In the genomic region with DNA sequence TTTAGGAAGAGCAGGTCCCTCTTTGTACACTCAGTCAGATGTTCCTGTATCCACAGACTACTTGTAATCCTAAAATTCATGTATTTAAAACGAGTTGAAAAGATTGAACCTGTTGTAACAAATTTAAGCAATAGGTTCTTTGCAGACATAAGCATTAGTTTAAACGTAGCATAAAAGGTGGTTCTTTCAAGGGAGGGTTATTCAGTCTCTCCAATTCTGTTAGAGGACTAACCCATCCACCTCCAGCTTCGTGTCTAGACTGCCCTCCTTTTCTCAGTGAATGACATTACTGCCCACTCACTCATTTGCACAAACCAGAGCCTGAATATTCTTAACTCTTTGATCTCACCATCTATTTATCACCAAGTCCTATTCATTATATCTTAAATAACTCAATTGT, we compare ENCODE assay signal across 11 cellular contexts. TPM values are rescaled to one million over a fixed set of nuclear protein-coding genes. Genes with fewer than 3 reads are reported as not detected.
DNase-seq lines count a peak whose midpoint lies in the region; ATAC-seq, FAIRE-seq and TF ChIP-seq lines count a peak whose summit lies in the region.
"Not testable (repeated sequence)": the region's sequence is repeated elsewhere in the genome, so short reads cannot be mapped to it uniquely, and the experiment has no call there.
"Had no signal": no experiment of that assay in that cellular context is flagged by ENCODE, and none has a peak within 500 bp of the region (broad histone marks: within the 10 kb centered on the region; RNA-seq: fewer than 3 reads in every experiment).

No MANE protein-coding gene starts in this region.

- not testable (repeated sequence) for H3K27ac ChIP-seq in A673 (ENCODE audit: low read depth, low read length, poor library complexity, severe bottlenecking); HepG2 (ENCODE audit: extremely low read length, insufficient read depth, low read length)
- H3K27ac ChIP-seq in esophagus squamous epithelium = peak overlapping the region in 1 of 4 donors; percentile 60

- peak; percentile 12 for ATAC-seq in GM18907 (IDR thresholded peaks at IDR 0.05; ENCODE audit: unreplicated experiment)
- peak; percentile 64 for ATAC-seq in HepG2

- 0 to 7% methylated on average over 1 to 3 of the region's 3 CpGs for WGBS in esophagus squamous epithelium, 2 donors
- 0% methylated on average over 3 of the region's 3 CpGs for WGBS in HepG2 (ENCODE audit: low lambda C conversion rate)

- H3K36me3 ChIP-seq in A673 (ENCODE audit: insufficient read depth, low read length, poor library complexity, severe bottlenecking); Loucy (ENCODE audit: insufficient read depth, low read length); esophagus squamous epithelium; HepG2 (replicated peaks in 1 of 2; ENCODE audit: control insufficient read depth in 1 of 2, insufficient read depth in 2 of 2, low read length in 2 of 2): not testable (repeated sequence)

- not testable (repeated sequence) for TF ChIP-seq EP300 in HepG2 (IDR thresholded peaks at IDR 0.05; ENCODE audit: low read depth in 2 of 2, low read length in 2 of 2); HepG2 (CRISPR knock-in tag; IDR thresholded peaks at IDR 0.05; ENCODE audit: borderline replicate concordance)

- POLR2A ChIA-PET in A673 (lab: Charles Lee; ENCODE audit: low non-redundant PET) = interaction anchor here (0.6 kb wide), 1 partner anchor 43 kb away, joined by 5 read pairs; no protein-coding TSS in a partner anchor
- POLR2A ChIA-PET in HepG2 (lab: Yijun Ruan, JAX) = not testable (repeated sequence)

- H3F3A ChIP-seq in Loucy (ENCODE audit: low read depth) = not testable (repeated sequence)

- not testable (repeated sequence) for TF ChIP-seq CTCF in A673 (conservative IDR thresholded peaks at IDR 0.05; ENCODE audit: low read depth, low read length); Loucy (conservative IDR thresholded peaks at IDR 0.05; ENCODE audit: low read length); WI38 (IDR thresholded peaks at IDR 0.05; ENCODE audit: low read depth, low read length); astrocyte of the cerebellum (IDR thresholded peaks at IDR 0.05; ENCODE audit: low read depth, low read length, missing control alignments); esophagus squamous epithelium (IDR thresholded peaks at IDR 0.05); HepG2 (CRISPR knock-in tag; IDR thresholded peaks at IDR 0.05); retinal pigment epithelial cell (conservative IDR thresholded peaks at IDR 0.05; ENCODE audit: low read depth, low read length)

- H3K9me2 ChIP-seq in Loucy (replicated peaks; ENCODE audit: low read depth, low read length) = not testable (repeated sequence)

- in situ Hi-C loops in astrocyte of the cerebellum (cut with HindIII; ENCODE audit: low sequenced_read_pairs); HepG2 (cut with HindIII; ENCODE audit: extremely low pct_ligation_motif_present, low pct_unique_long_range_greater_than_20kb): not testable (repeated sequence)

- H3K9ac ChIP-seq in Loucy (ENCODE audit: low read depth, low read length, poor library complexity, severe bottlenecking) = peak overlapping the region; percentile 56
- H3K9ac ChIP-seq in HepG2 (ENCODE audit: insufficient read depth, low read depth, low read length) = not testable (repeated sequence)

- FAIRE-seq in HepG2 (lab: Jason Lieb, UNC) = peak; percentile 15

- H2AFZ ChIP-seq in Loucy (ENCODE audit: low read length) = peak overlapping the region; percentile 90
- H2AFZ ChIP-seq in HepG2 (ENCODE audit: low read length) = not testable (repeated sequence)

- not testable (repeated sequence) for H3K27me3 ChIP-seq in A673 (replicated peaks; ENCODE audit: insufficient read depth, low read depth, low read length, poor library complexity); Loucy (ENCODE audit: insufficient read depth, low read length, poor library complexity, severe bottlenecking); esophagus squamous epithelium; HepG2 (ENCODE audit: control insufficient read depth in 1 of 2, insufficient read depth in 2 of 2, low read length in 2 of 2)

- H3K4me3 ChIP-seq in A673 (ENCODE audit: low read depth, low read length, poor library complexity, severe bottlenecking) (peak overlapping the region; percentile 63), Loucy (ENCODE audit: low read length, poor library complexity, severe bottlenecking) (peak overlapping the region; percentile 75), WI38 (ENCODE audit: low read depth, low read length) (peak overlapping the region; percentile 60), astrocyte of the cerebellum (ENCODE audit: low read depth, low read length) (peak overlapping the region; percentile 49), esophagus squamous epithelium (peak overlapping the region in 3 of 4 donors; percentile 52 to 70 (median 57)), HepG2 (replicated peaks in 1 of 3; ENCODE audit: insufficient read depth in 1 of 3, low read depth in 2 of 3, low read length in 3 of 3) (peak overlapping the region; percentile 22 to 46 (median 26); a peak in 2 of 6 replicates), retinal pigment epithelial cell (ENCODE audit: low read length) (peak overlapping the region; percentile 61)

- not testable (repeated sequence) for H3K9me3 ChIP-seq in A673 (ENCODE audit: low read depth, low read length, poor library complexity, severe bottlenecking); Loucy (ENCODE audit: insufficient read depth, low read depth, low read length); esophagus squamous epithelium; HepG2 (ENCODE audit: low read length)

- DNase-seq in A673 (ENCODE audit: low spot score); astrocyte of the cerebellum (ENCODE audit: low read depth); esophagus squamous epithelium (lab: John Stamatoyannopoulos, UW); HepG2 (ENCODE audit: low spot score); retinal pigment epithelial cell (ENCODE audit: low read depth): not testable (repeated sequence)

- intact Hi-C loops in A673 (cut with micrococcal nuclease; ENCODE audit: unreplicated experiment); esophagus squamous epithelium (cut with DNase I); HepG2 (cut with micrococcal nuclease; ENCODE audit: unreplicated experiment): not testable (repeated sequence)

- H3K4me1 ChIP-seq in A673 (ENCODE audit: insufficient read depth, low read length, poor library complexity, severe bottlenecking); Loucy (ENCODE audit: insufficient read depth, low read length, poor library complexity, severe bottlenecking); esophagus squamous epithelium; HepG2 (ENCODE audit: insufficient read depth, low read length): not testable (repeated sequence)

- H3K79me2 ChIP-seq in Loucy (ENCODE audit: insufficient read depth, low read length); HepG2 (ENCODE audit: insufficient read depth, low read length): not testable (repeated sequence)

- TF ChIP-seq RAD21 in HepG2 (CRISPR knock-in tag; IDR thresholded peaks at IDR 0.05) = not testable (repeated sequence)

- not testable (repeated sequence) for TF ChIP-seq POLR2A in esophagus squamous epithelium (IDR thresholded peaks at IDR 0.05); HepG2 (IDR thresholded peaks at IDR 0.05; ENCODE audit: insufficient read depth in 1 of 2, low read depth in 2 of 2, low read length in 2 of 2)

- not testable (repeated sequence) for BruUV-seq in A673 (replicated peaks; lab: Mats Ljungman, UMichigan); HepG2 (replicated peaks; lab: Mats Ljungman, UMichigan)

- CTCF ChIA-PET in A673 (lab: Charles Lee); HepG2 (lab: Yijun Ruan, JAX; ENCODE audit: low intra/inter-chr PET ratio, low total read pairs): not testable (repeated sequence)

- not testable (repeated sequence) for H4K20me1 ChIP-seq in Loucy (ENCODE audit: insufficient read depth, low read length, poor library complexity, severe bottlenecking); HepG2 (ENCODE audit: insufficient read depth, low read length)

- peak overlapping the region; percentile 78 for H3K4me2 ChIP-seq in Loucy (ENCODE audit: low read depth, low read length, poor library complexity, severe bottlenecking)
- H3K4me2 ChIP-seq in HepG2 (ENCODE audit: low read depth, low read length) = peak overlapping the region; percentile 55

RNA-seq across cellular contexts. Expression of a gene that starts 0.6 kb away (rescaled TPM):
- total RNA-seq in A673 (2021) (10.3 and 11.1 TPM in 2 replicates), esophagus squamous epithelium (1 to 10 TPM; 1.4 to 4.4 (median 2.5) TPM), HepG2 (2016; rRNA removed; fragmentation: Illumina TruSeq; extraction: Trizol) (2.1 and 2.7 TPM in 2 replicates)
- total RNA-seq in HepG2 (2016; cell fraction: cytosol; rRNA removed; fragmentation: Illumina TruSeq; extraction: Trizol; ENCODE audit: low read depth) = 0.30 and 0.35 TPM in 2 replicates
- 1.3 and 3.1 TPM in 2 replicates for total RNA-seq in HepG2 (2016; cell fraction: insoluble cytoplasmic fraction; rRNA removed; fragmentation: Illumina TruSeq; extraction: Trizol)
- total RNA-seq in HepG2 (2016; cell fraction: membrane; rRNA removed; fragmentation: Illumina TruSeq; extraction: Trizol) = 0.71 and 1.0 TPM in 2 replicates
- 2.3 and 2.9 TPM in 2 replicates for total RNA-seq in HepG2 (2016; cell fraction: nucleus; rRNA removed; fragmentation: Illumina TruSeq; extraction: Trizol)
- 3.1 and 3.9 TPM in 2 replicates for polyA plus RNA-seq in HepG2 (2011; rRNA removed)
- polyA plus RNA-seq in HepG2 (2011; cell fraction: cytosol; rRNA removed) = 2.4 and 2.7 TPM in 2 replicates
- polyA plus RNA-seq in HepG2 (2011; cell fraction: nucleus; rRNA removed) = 6.2 and 7.1 TPM in 2 replicates
- polyA plus RNA-seq in HepG2 (2012) = 1.0 and 1.9 TPM in 2 replicates
- polyA plus RNA-seq in HepG2 (2016; cell fraction: cytosol; fragmentation: Illumina TruSeq; extraction: Trizol; ENCODE audit: low read depth) = 0.10 TPM in 2 replicates
- polyA plus RNA-seq in HepG2 (2016; cell fraction: insoluble cytoplasmic fraction; fragmentation: Illumina TruSeq; extraction: Trizol; ENCODE audit: low read depth) = 1.1 and 1.3 TPM in 2 replicates
- 0.22 and 0.27 TPM in 2 replicates for polyA plus RNA-seq in HepG2 (2016; cell fraction: membrane; fragmentation: Illumina TruSeq; extraction: Trizol; ENCODE audit: low read depth)
- 2.2 and 3.0 TPM in 2 replicates for polyA plus RNA-seq in HepG2 (2016; cell fraction: nucleus; fragmentation: Illumina TruSeq; extraction: Trizol; ENCODE audit: insufficient read depth, low read depth)
- 6.7 and 11.5 TPM in 2 replicates for polyA minus RNA-seq in HepG2 (2011; rRNA and poly(A)+ RNA removed; ENCODE audit: low replicate concordance)
- polyA minus RNA-seq in HepG2 (2011; cell fraction: cytosol; rRNA and poly(A)+ RNA removed) = 1.6 and 2.1 TPM in 2 replicates
- polyA minus RNA-seq in HepG2 (2011; cell fraction: nucleus; rRNA and poly(A)+ RNA removed) = 6.4 and 8.7 TPM in 2 replicates

RNA-seq across cellular contexts. Expression of a gene that starts 38.5 kb away (rescaled TPM):
- total RNA-seq in A673 (2021) = not detected in 2 replicates
- not detected for total RNA-seq in esophagus squamous epithelium
- total RNA-seq in HepG2 (2016; rRNA removed; fragmentation: Illumina TruSeq; extraction: Trizol) = not detected in 2 replicates
- not detected in 2 replicates for total RNA-seq in HepG2 (2016; cell fraction: cytosol; rRNA removed; fragmentation: Illumina TruSeq; extraction: Trizol; ENCODE audit: low read depth)
- total RNA-seq in HepG2 (2016; cell fraction: insoluble cytoplasmic fraction; rRNA removed; fragmentation: Illumina TruSeq; extraction: Trizol) = not detected in 2 replicates
- total RNA-seq in HepG2 (2016; cell fraction: membrane; rRNA removed; fragmentation: Illumina TruSeq; extraction: Trizol) = not detected in 2 replicates
- total RNA-seq in HepG2 (2016; cell fraction: nucleus; rRNA removed; fragmentation: Illumina TruSeq; extraction: Trizol) = not detected in 2 replicates
- 0.03 TPM in 1 of 2 replicates, not detected in the other for polyA plus RNA-seq in HepG2 (2011; rRNA removed)
- not detected in 2 replicates for polyA plus RNA-seq in HepG2 (2011; cell fraction: cytosol; rRNA removed)
- polyA plus RNA-seq in HepG2 (2011; cell fraction: nucleus; rRNA removed) = 0.31 TPM in 1 of 2 replicates, not detected in the other
- polyA plus RNA-seq in HepG2 (2012) = not detected in 2 replicates
- not detected in 2 replicates for polyA plus RNA-seq in HepG2 (2016; cell fraction: cytosol; fragmentation: Illumina TruSeq; extraction: Trizol; ENCODE audit: low read depth)
- not detected in 2 replicates for polyA plus RNA-seq in HepG2 (2016; cell fraction: insoluble cytoplasmic fraction; fragmentation: Illumina TruSeq; extraction: Trizol; ENCODE audit: low read depth)
- not detected in 2 replicates for polyA plus RNA-seq in HepG2 (2016; cell fraction: membrane; fragmentation: Illumina TruSeq; extraction: Trizol; ENCODE audit: low read depth)
- not detected in 2 replicates for polyA plus RNA-seq in HepG2 (2016; cell fraction: nucleus; fragmentation: Illumina TruSeq; extraction: Trizol; ENCODE audit: insufficient read depth, low read depth)
- polyA minus RNA-seq in HepG2 (2011; rRNA and poly(A)+ RNA removed; ENCODE audit: low replicate concordance) = 0.91 TPM in 1 of 2 replicates, not detected in the other
- polyA minus RNA-seq in HepG2 (2011; cell fraction: cytosol; rRNA and poly(A)+ RNA removed) = not detected in 2 replicates
- polyA minus RNA-seq in HepG2 (2011; cell fraction: nucleus; rRNA and poly(A)+ RNA removed) = not detected in 2 replicates
- total RNA-seq: dermis microvascular lymphatic vessel endothelial cell, H4, sciatic nerve had no signal
